19 cellular contexts compared by ENCODE assay signal in genomic region chr1:63777965-63778880, GRCh38. TPM values are rescaled to one million over a fixed set of nuclear protein-coding genes. Genes with fewer than 3 reads are reported as not detected.
DNase-seq lines count a peak whose midpoint lies in the region; ATAC-seq and TF ChIP-seq lines count a peak whose summit lies in the region.
"Had no signal": no experiment of that assay in that cellular context is flagged by ENCODE, and none has a peak within 500 bp of the region (broad histone marks: within the 10 kb centered on the region; RNA-seq: fewer than 3 reads in every experiment).

No MANE protein-coding gene starts in this region.

- H4K8ac ChIP-seq in mesendoderm (ENCODE audit: low read depth, low read length) = no peak overlapping the region

- H3K36me3 ChIP-seq in mesendoderm (ENCODE audit: control insufficient read depth, insufficient read depth, low read length) (no peaks in the 10 kb centered on the region), prostate gland (no peaks in the 10 kb centered on the region)
- H3K36me3 ChIP-seq: BLaER1 treated with 17β-estradiol and CSF1 and Interleukin-3, amounts not matched to agents 10 nM and 100 nM; MG63 had no signal

- TF ChIP-seq POLR2A in prostate gland (IDR thresholded peaks at IDR 0.05) = no peak

- WGBS in mesendoderm (ENCODE audit: extremely low coverage, insufficient coverage, low lambda C conversion rate) = no CpG with 5 or more reads among the region's 3 CpGs
- 73% methylated on average over 3 of the region's 3 CpGs for WGBS in prostate gland

- peaks cover 15% of the 10 kb centered on the region for H3K36me3 Mint-ChIP-seq in chondrocyte (ENCODE audit: low read depth)
- H3K36me3 Mint-ChIP-seq: CD8-positive, alpha-beta memory T cell had no signal

- H3K27me3 Mint-ChIP-seq in chondrocyte (ENCODE audit: low read depth) = no peaks in the 10 kb centered on the region

- H3K27me3 ChIP-seq in mesendoderm (ENCODE audit: insufficient read depth, low read length, poor library complexity) (no peaks in the 10 kb centered on the region), prostate gland (replicated peaks; ENCODE audit: insufficient read depth) (no peaks in the 10 kb centered on the region)
- H3K27me3 ChIP-seq: MG63 had no signal

- H3K56ac ChIP-seq in mesendoderm (ENCODE audit: low read length) = no peak overlapping the region

- H3K27ac Mint-ChIP-seq in chondrocyte (ENCODE audit: unreplicated experiment) = peak overlapping the region; percentile 86

- no peak overlapping the region for H2BK15ac ChIP-seq in mesendoderm (replicated peaks; ENCODE audit: low read depth)

- H3K4me2 ChIP-seq in mesendoderm (ENCODE audit: low read length) = no peak overlapping the region
- H3K4me2 ChIP-seq: BLaER1 treated with 17β-estradiol and CSF1 and Interleukin-3, amounts not matched to agents 10 nM and 100 nM had no signal

- H3K79me1 ChIP-seq in mesendoderm (ENCODE audit: low read length) = no peaks in the 10 kb centered on the region

- H3K4ac ChIP-seq in mesendoderm (ENCODE audit: low read depth, low read length) = no peak overlapping the region

- H3K4me3 ChIP-seq in mesendoderm (ENCODE audit: low read length) (no peak overlapping the region), prostate gland (no peak overlapping the region)
- H3K4me3 ChIP-seq: BLaER1 treated with 17β-estradiol and CSF1 and Interleukin-3, amounts not matched to agents 10 nM and 100 nM; MG63 had no signal

- H2BK120ac ChIP-seq in mesendoderm (ENCODE audit: low read depth, low read length) = no peak overlapping the region

- H3K9me3 ChIP-seq in prostate gland = no peaks in the 10 kb centered on the region
- H3K9me3 ChIP-seq: BLaER1 treated with 17β-estradiol and CSF1 and Interleukin-3, amounts not matched to agents 10 nM and 100 nM; MG63 had no signal

- no peak overlapping the region for H3K18ac ChIP-seq in mesendoderm (ENCODE audit: low read length)

- H3K4me3 Mint-ChIP-seq in chondrocyte (ENCODE audit: unreplicated experiment) = peak overlapping the region; percentile 97
- H3K4me3 Mint-ChIP-seq: CD8-positive, alpha-beta memory T cell had no signal

- H3K9me3 Mint-ChIP-seq in chondrocyte (ENCODE audit: low read depth) = no peaks in the 10 kb centered on the region
- H3K9me3 Mint-ChIP-seq: CD8-positive, alpha-beta memory T cell had no signal

- no peak overlapping the region for H3K23ac ChIP-seq in mesendoderm (ENCODE audit: low read length)

- no peak overlapping the region for H2BK5ac ChIP-seq in mesendoderm (ENCODE audit: low read length)

- peaks cover 83% of the 10 kb centered on the region for H3K4me1 Mint-ChIP-seq in chondrocyte (ENCODE audit: low read depth)

- no peak for TF ChIP-seq CTCF in chondrocyte (IDR thresholded peaks at IDR 0.05)
- TF ChIP-seq CTCF in prostate gland (IDR thresholded peaks at IDR 0.05) = no peak

- intact Hi-C loops in prostate gland (cut with DNase I) = loop anchor here (5.0 to 10.0 kb wide), 2 partner anchors 89 to 387 kb away; no protein-coding TSS in a partner anchor

- DNase-seq in ELF-1 (ENCODE audit: low read depth, low spot score) (peak; percentile 46), NCI-H69 (lab: John Stamatoyannopoulos, UW) (peak; percentile 29), chondrocyte (ENCODE audit: low spot score) (no peak), mesendoderm (peak; percentile 47), HPDE6-E6E7 (ENCODE audit: extremely low spot score) (no peak), RKO (ENCODE audit: low spot score) (no peak), prostate gland (ENCODE audit: low spot score) (no peak)
- DNase-seq: CD8-positive, alpha-beta memory T cell; DND-41; GF-D8; H7; MG63; NCI-H1092; NCI-H2107; NCI-H2227 treated with DMSO at 0.1 percent for 48 hours; SHP77 treated with DMSO at 0.1 percent for 48 hours had no signal

- H3K9ac ChIP-seq in mesendoderm (ENCODE audit: low read length) = no peak overlapping the region
- H3K9ac ChIP-seq: BLaER1 treated with 17β-estradiol and CSF1 and Interleukin-3, amounts not matched to agents 10 nM and 100 nM had no signal

- H3K4me1 ChIP-seq in mesendoderm (ENCODE audit: control insufficient read depth, low read depth, low read length) (peaks cover 12% of the 10 kb centered on the region), prostate gland (replicated peaks) (no peaks in the 10 kb centered on the region)

- H3K79me2 ChIP-seq in mesendoderm (ENCODE audit: control insufficient read depth, insufficient read depth, low read length) = peaks cover 12% of the 10 kb centered on the region

- no peak overlapping the region for H4K5ac ChIP-seq in mesendoderm (ENCODE audit: low read length)

- H3K27ac ChIP-seq in mesendoderm (ENCODE audit: low read depth, low read length) = no peak overlapping the region
- no peak overlapping the region for H3K27ac ChIP-seq in prostate gland
- H3K27ac ChIP-seq: BLaER1 treated with 17β-estradiol and CSF1 and Interleukin-3, amounts not matched to agents 10 nM and 100 nM had no signal

- no peak overlapping the region for H2AK5ac ChIP-seq in mesendoderm (ENCODE audit: low read length)

- no peak for ATAC-seq in GM21786 (IDR thresholded peaks at IDR 0.05; ENCODE audit: unreplicated experiment)
- ATAC-seq: HepG2 had no signal

RNA-seq across cellular contexts. Expression of gene ROR1, which starts 4.4 kb away (rescaled TPM):
- total RNA-seq in chondrocyte (75.2 to 131 TPM (median 123 TPM) in 3 replicates), prostate gland (10 to 100 TPM in 1 of 2 donors, 1 to 10 TPM in 1; 7.3 to 11.1 TPM)
- polyA plus RNA-seq in mesendoderm (2013, experiment 1 of 2) = 18.6 TPM
- 19.7 TPM for polyA plus RNA-seq in mesendoderm (2013, experiment 2 of 2)
- total RNA-seq: CD8-positive, alpha-beta memory T cell had no signal
- polyA plus RNA-seq: CD8-positive, alpha-beta memory T cell had no signal

Comparison
In these comparisons a context has a peak if more than half of its experiments do, and no peak if none do; other contexts are left out.
1. DNase-seq: peak in ELF-1 (single experiment), NCI-H69 (single experiment) and mesendoderm (single experiment); none in chondrocyte (single experiment), HPDE6-E6E7 (single experiment), RKO (single experiment) and prostate gland (single experiment).